Comparison of ENCODE assay signal across 1 cellular context in genomic region chr11:71420455-71421241, GRCh38.
TF ChIP-seq lines count a peak whose summit lies in the region.

No MANE protein-coding gene starts in this region.

TF ChIP-seq in endothelial cell of umbilical vein, 7 proteins besides CTCF, POLR2A, EP300 and RAD21:
- TF ChIP-seq JUN (IDR thresholded peaks at IDR 0.05; ENCODE audit: borderline replicate concordance, insufficient read depth, insufficient read length, low read depth), result no peak
- TF ChIP-seq MAX (IDR thresholded peaks at IDR 0.05; ENCODE audit: insufficient read depth, insufficient read length), result no peak
- TF ChIP-seq MYC (IDR thresholded peaks at IDR 0.05; ENCODE audit: low read depth, low read length), result no peak
- TF ChIP-seq EZH2 (IDR thresholded peaks at IDR 0.05; ENCODE audit: borderline replicate concordance, low read depth, low read length, severe bottlenecking), result no peak
- TF ChIP-seq FOS (IDR thresholded peaks at IDR 0.05; ENCODE audit: borderline replicate concordance, insufficient read depth, low read length), result no peak
- TF ChIP-seq GATA2 (IDR thresholded peaks at IDR 0.05; ENCODE audit: insufficient read depth, insufficient read length, low read depth, low read length), result no peak
- TF ChIP-seq POLR2AphosphoS5 (IDR thresholded peaks at IDR 0.05; ENCODE audit: insufficient read depth, low read depth, low read length), result no peak
